Comparison of ENCODE assay signal across 14 cellular contexts in the genomic region with DNA sequence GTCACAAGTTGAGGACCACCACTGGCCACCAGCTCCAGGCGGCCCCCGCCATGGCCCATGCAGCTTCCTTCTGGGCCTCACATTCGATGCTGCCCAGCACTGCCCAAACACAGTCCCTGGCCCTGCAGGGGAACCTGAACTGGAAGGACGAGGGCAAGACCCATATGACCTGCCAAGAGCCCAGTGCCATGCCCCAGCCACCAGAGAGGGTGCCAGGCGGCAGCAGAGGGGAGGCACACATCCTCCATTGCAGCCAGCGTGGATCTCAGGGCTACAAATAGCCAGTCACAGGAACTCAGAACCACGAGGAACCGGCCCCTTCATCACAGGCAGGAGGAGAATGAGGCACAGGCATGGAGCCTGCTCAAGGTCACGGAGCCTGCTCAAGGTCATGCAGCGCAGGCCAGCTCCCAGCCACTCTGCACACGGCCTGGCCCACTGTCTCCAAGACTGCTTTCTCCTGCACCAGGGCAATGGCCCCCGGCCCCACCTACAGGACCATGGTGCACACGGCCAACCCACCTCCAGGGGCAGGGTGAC.
DNase-seq lines count a peak whose midpoint lies in the region; ATAC-seq and TF ChIP-seq lines count a peak whose summit lies in the region.
"Had no signal": no experiment of that assay in that cellular context is flagged by ENCODE, and none has a peak within 500 bp of the region (broad histone marks: within the 10 kb centered on the region; RNA-seq: fewer than 3 reads in every experiment).

No MANE protein-coding gene starts in this region.

- peak overlapping the region; percentile 64 for H3K4me3 Mint-ChIP-seq in activated T-cell treated with anti-CD3 and anti-CD28 coated beads, Interleukin-2, amount 50 U/mL, for 24 hours
- H3K4me3 Mint-ChIP-seq in activated B cell treated with CpG ODN at 0.5 μM for 24 hours: no peak overlapping the region
- H3K4me3 Mint-ChIP-seq in dendritic cell treated with granulocyte-macrophage colony-stimulating factor and Interleukin-4, amounts not matched to agents 40 ng/mL and 50 ng/mL, for 4 days: no peak overlapping the region
- peak overlapping the region; percentile 71 for H3K4me3 Mint-ChIP-seq in stimulated activated effector memory CD8-positive, alpha-beta T cell treated with anti-CD3 and anti-CD28 coated beads, Interleukin-12 subunit alpha, Interleukin-12 subunit beta, amount 100 ng/mL, for 72 hours

- intact Hi-C loops in activated B cell treated with CpG ODN at 0.5 μM for 24 hours (cut with micrococcal nuclease): loop anchor here (2.0 to 5.0 kb wide), 3 partner anchors 51 to 69 kb away; a partner anchor contains a TSS
- intact Hi-C loops in dendritic cell treated with granulocyte-macrophage colony-stimulating factor and Interleukin-4, amounts not matched to agents 40 ng/mL and 50 ng/mL, for 4 days (cut with micrococcal nuclease): no loop called here

- peaks cover 85% of the 10 kb centered on the region for H3K36me3 Mint-ChIP-seq in activated T-cell treated with anti-CD3 and anti-CD28 coated beads, Interleukin-2, amount 50 U/mL, for 24 hours (ENCODE audit: low read depth)
- peaks cover 2% of the 10 kb centered on the region for H3K36me3 Mint-ChIP-seq in activated B cell treated with CpG ODN at 0.5 μM for 24 hours (ENCODE audit: low read depth)
- H3K36me3 Mint-ChIP-seq in dendritic cell treated with granulocyte-macrophage colony-stimulating factor and Interleukin-4, amounts not matched to agents 40 ng/mL and 50 ng/mL, for 4 days (ENCODE audit: low read depth): peaks cover 8% of the 10 kb centered on the region
- peaks cover 72% of the 10 kb centered on the region for H3K36me3 Mint-ChIP-seq in stimulated activated effector memory CD8-positive, alpha-beta T cell treated with anti-CD3 and anti-CD28 coated beads, Interleukin-12 subunit alpha, Interleukin-12 subunit beta, amount 100 ng/mL, for 72 hours

- ATAC-seq in activated B cell treated with CpG ODN at 0.5 μM for 24 hours (ENCODE audit: low read depth): no peak
- ATAC-seq in stimulated activated effector memory CD8-positive, alpha-beta T cell treated with anti-CD3 and anti-CD28 coated beads, Interleukin-12 subunit alpha, Interleukin-12 subunit beta, amount 100 ng/mL, for 72 hours: no peak
- ATAC-seq in HG02938 (IDR thresholded peaks at IDR 0.05; ENCODE audit: unreplicated experiment): no peak
- ATAC-seq in GM18909 (IDR thresholded peaks at IDR 0.05; ENCODE audit: poor library complexity, unreplicated experiment): no peak
- ATAC-seq: body of pancreas, left colon, mucosa of descending colon had no signal

- no peak for TF ChIP-seq CTCF in activated B cell treated with CpG ODN at 0.5 μM for 24 hours (IDR thresholded peaks at IDR 0.05)

- CTCF ChIA-PET in activated B cell treated with CpG ODN at 0.5 μM for 24 hours (lab: Charles Lee): interaction anchor here (1.7 to 7.4 kb wide), 4 partner anchors 18 to 121 kb away, joined by 4 to 120 read pairs (median 12); no protein-coding TSS in a partner anchor

- peaks cover 100% of the 10 kb centered on the region for H3K4me1 Mint-ChIP-seq in activated T-cell treated with anti-CD3 and anti-CD28 coated beads, Interleukin-2, amount 50 U/mL, for 24 hours (ENCODE audit: low read depth)
- peaks cover 91% of the 10 kb centered on the region for H3K4me1 Mint-ChIP-seq in activated B cell treated with CpG ODN at 0.5 μM for 24 hours
- H3K4me1 Mint-ChIP-seq in dendritic cell treated with granulocyte-macrophage colony-stimulating factor and Interleukin-4, amounts not matched to agents 40 ng/mL and 50 ng/mL, for 4 days (ENCODE audit: low read depth): peaks cover 94% of the 10 kb centered on the region
- peaks cover 88% of the 10 kb centered on the region for H3K4me1 Mint-ChIP-seq in stimulated activated effector memory CD8-positive, alpha-beta T cell treated with anti-CD3 and anti-CD28 coated beads, Interleukin-12 subunit alpha, Interleukin-12 subunit beta, amount 100 ng/mL, for 72 hours

- H3K27me3 Mint-ChIP-seq in activated T-cell treated with anti-CD3 and anti-CD28 coated beads, Interleukin-2, amount 50 U/mL, for 24 hours: no peaks in the 10 kb centered on the region
- H3K27me3 Mint-ChIP-seq in activated B cell treated with CpG ODN at 0.5 μM for 24 hours: no peaks in the 10 kb centered on the region
- no peaks in the 10 kb centered on the region for H3K27me3 Mint-ChIP-seq in dendritic cell treated with granulocyte-macrophage colony-stimulating factor and Interleukin-4, amounts not matched to agents 40 ng/mL and 50 ng/mL, for 4 days

- peak overlapping the region; percentile 100 for H3K27ac Mint-ChIP-seq in activated T-cell treated with anti-CD3 and anti-CD28 coated beads, Interleukin-2, amount 50 U/mL, for 24 hours
- peak overlapping the region; percentile 63 for H3K27ac Mint-ChIP-seq in activated B cell treated with CpG ODN at 0.5 μM for 24 hours
- peak overlapping the region; percentile 58 for H3K27ac Mint-ChIP-seq in dendritic cell treated with granulocyte-macrophage colony-stimulating factor and Interleukin-4, amounts not matched to agents 40 ng/mL and 50 ng/mL, for 4 days
- peak overlapping the region; percentile 99 for H3K27ac Mint-ChIP-seq in stimulated activated effector memory CD8-positive, alpha-beta T cell treated with anti-CD3 and anti-CD28 coated beads, Interleukin-12 subunit alpha, Interleukin-12 subunit beta, amount 100 ng/mL, for 72 hours

- DNase-seq in activated T-cell treated with anti-CD3 and anti-CD28 coated beads, Interleukin-2, amount 50 U/mL, for 24 hours: peak; percentile 60
- DNase-seq in activated T-cell treated with anti-CD3 and anti-CD28 coated beads, Interleukin-2, amount 50 U/mL, for 1 hour: no peak
- DNase-seq in activated B cell treated with CpG ODN at 0.5 μM for 24 hours (no peak), COLO829 (ENCODE audit: low spot score) (no peak)
- no peak for DNase-seq in stimulated activated effector memory CD8-positive, alpha-beta T cell treated with anti-CD3 and anti-CD28 coated beads, Interleukin-12 subunit alpha, Interleukin-12 subunit beta, amount 100 ng/mL, for 72 hours (ENCODE audit: low spot score in 2 of 2)
- DNase-seq: body of pancreas, GOT3, left colon, NCI-H2107, NCI-H526 treated with DMSO at 0.1 percent for 48 hours had no signal

- POLR2A ChIA-PET in activated B cell treated with CpG ODN at 0.5 μM for 24 hours (lab: Charles Lee): interaction anchor here (1.0 to 1.1 kb wide), 2 partner anchors 9 to 27 kb away, joined by 3 to 5 read pairs; no protein-coding TSS in a partner anchor

- H3K9me3 Mint-ChIP-seq in activated T-cell treated with anti-CD3 and anti-CD28 coated beads, Interleukin-2, amount 50 U/mL, for 24 hours: peaks cover 10% of the 10 kb centered on the region
- no peaks in the 10 kb centered on the region for H3K9me3 Mint-ChIP-seq in activated B cell treated with CpG ODN at 0.5 μM for 24 hours
- H3K9me3 Mint-ChIP-seq in dendritic cell treated with granulocyte-macrophage colony-stimulating factor and Interleukin-4, amounts not matched to agents 40 ng/mL and 50 ng/mL, for 4 days: no peaks in the 10 kb centered on the region
- no peaks in the 10 kb centered on the region for H3K9me3 Mint-ChIP-seq in stimulated activated effector memory CD8-positive, alpha-beta T cell treated with anti-CD3 and anti-CD28 coated beads, Interleukin-12 subunit alpha, Interleukin-12 subunit beta, amount 100 ng/mL, for 72 hours

Comparison
In these comparisons a context has a peak if more than half of its experiments do, and no peak if none do; other contexts are left out.
1. H3K4me3 Mint-ChIP-seq: peak in activated T-cell treated with anti-CD3 and anti-CD28 coated beads, Interleukin-2, amount 50 U/mL, for 24 hours (single experiment) and stimulated activated effector memory CD8-positive, alpha-beta T cell treated with anti-CD3 and anti-CD28 coated beads, Interleukin-12 subunit alpha, Interleukin-12 subunit beta, amount 100 ng/mL, for 72 hours (single experiment); none in activated B cell treated with CpG ODN at 0.5 μM for 24 hours (single experiment) and dendritic cell treated with granulocyte-macrophage colony-stimulating factor and Interleukin-4, amounts not matched to agents 40 ng/mL and 50 ng/mL, for 4 days (single experiment).
2. Peak in every context shown above with its lines, with median percentiles within 50 percentile points of each other: H3K27ac Mint-ChIP-seq.